In genomic region chr15:69660114-69660513, GRCh38 we compare ENCODE assay signal across 17 cellular contexts.
DNase-seq lines count a peak whose midpoint lies in the region; ATAC-seq and TF ChIP-seq lines count a peak whose summit lies in the region.
"Had no signal": no experiment of that assay in that cellular context is flagged by ENCODE, and none has a peak within 500 bp of the region (broad histone marks: within the 10 kb centered on the region; RNA-seq: fewer than 3 reads in every experiment).

No MANE protein-coding gene starts in this region.

- no peak overlapping the region for H3K23ac ChIP-seq in neuronal stem cell (ENCODE audit: low read depth, low read length, poor library complexity)

- no peak overlapping the region for H3K27ac ChIP-seq in neuronal stem cell (replicated peaks; ENCODE audit: low read length)
- H3K27ac ChIP-seq in heart right ventricle, result no peak overlapping the region
- H3K27ac ChIP-seq: C4-2B had no signal

- H2BK15ac ChIP-seq in neuronal stem cell (ENCODE audit: low read length), result no peak overlapping the region

- H2BK12ac ChIP-seq in neuronal stem cell (ENCODE audit: low read length), result no peak overlapping the region

- H4K8ac ChIP-seq in neuronal stem cell (ENCODE audit: low read depth, low read length), result no peak overlapping the region

- H2AFZ ChIP-seq in neuronal stem cell (ENCODE audit: low read length), result no peak overlapping the region

- H3K27me3 ChIP-seq in neuronal stem cell (ENCODE audit: control insufficient read depth in 3 of 3, insufficient read depth in 3 of 3, low read depth in 1 of 3, low read length in 3 of 3) (peaks cover 0 to 11% (median 0%) of the 10 kb centered on the region in 3 experiments), heart right ventricle (peaks cover 0 to 57% (median 42%) of the 10 kb centered on the region in 7 donors)

- H3K4me3 ChIP-seq in neuronal stem cell (ENCODE audit: low read length in 2 of 2) (no peak overlapping the region), heart right ventricle (no peak overlapping the region)
- H3K4me3 ChIP-seq: K562 had no signal

- no peak overlapping the region for H3K14ac ChIP-seq in neuronal stem cell (ENCODE audit: low read length)

- no peaks in the 10 kb centered on the region for H3K36me3 ChIP-seq in neuronal stem cell (replicated peaks in 1 of 2; ENCODE audit: control insufficient read depth in 2 of 2, insufficient read depth in 2 of 2, low read length in 2 of 2)
- no peaks in the 10 kb centered on the region for H3K36me3 ChIP-seq in heart right ventricle

- H3K4me1 ChIP-seq in neuronal stem cell (ENCODE audit: control insufficient read depth in 2 of 2, insufficient read depth in 1 of 2, low read depth in 1 of 2, low read length in 2 of 2) (no peaks in the 10 kb centered on the region), heart right ventricle (peaks cover 0 to 7% (median 0%) of the 10 kb centered on the region in 9 donors)
- H3K4me1 ChIP-seq: Caco-2 had no signal

- no peak overlapping the region for H2AK5ac ChIP-seq in neuronal stem cell (ENCODE audit: low read depth, low read length)

- H3K4ac ChIP-seq in neuronal stem cell (ENCODE audit: low read length), result no peak overlapping the region

- H4K91ac ChIP-seq in neuronal stem cell (ENCODE audit: low read depth, low read length, poor library complexity), result no peak overlapping the region

- no CpG with 5 or more reads among the region's 2 CpGs for WGBS in neuronal stem cell (ENCODE audit: extremely low coverage in 2 of 2, insufficient read length in 2 of 2, insufficient replicate concordance in 1 of 2), 2 donors
- 83 to 99% methylated on average over 2 of the region's 2 CpGs for WGBS in heart right ventricle, 2 donors

- TF ChIP-seq CTCF in GM10248 (IDR thresholded peaks at IDR 0.05; ENCODE audit: control extremely low read depth, extremely low read depth, low read depth, missing control alignments) (no peak), heart right ventricle (IDR thresholded peaks at IDR 0.05) (no peak)

- CTCF ChIA-PET in GM10248 (lab: Yijun Ruan, JAX), result no interaction called here

- no peak for ATAC-seq in GM19023 (IDR thresholded peaks at IDR 0.05; ENCODE audit: unreplicated experiment)
- ATAC-seq in HG03457 (IDR thresholded peaks at IDR 0.05; ENCODE audit: unreplicated experiment), result no peak
- no peak for ATAC-seq in heart right ventricle
- ATAC-seq: K562 had no signal

- no peaks in the 10 kb centered on the region for H3K9me3 ChIP-seq in neuronal stem cell (replicated peaks in 1 of 2; ENCODE audit: control insufficient read depth in 2 of 2, insufficient read depth in 1 of 2, low read depth in 1 of 2, low read length in 2 of 2)
- H3K9me3 ChIP-seq in heart right ventricle, result no peaks in the 10 kb centered on the region
- H3K9me3 ChIP-seq: Caco-2 had no signal

- H3K4me2 ChIP-seq in neuronal stem cell (ENCODE audit: insufficient read depth, low read length, poor library complexity, severe bottlenecking), result no peak overlapping the region

- DNase-seq in GM10248 (ENCODE audit: extremely low spot score), result peak; percentile 3
- peak; percentile 45 for DNase-seq in M059J (ENCODE audit: low read depth)
- DNase-seq in neuronal stem cell (ENCODE audit: low spot score), result no peak
- DNase-seq in stimulated activated CD8-positive, alpha-beta memory T cell treated with anti-CD3 and anti-CD28 coated beads, Interleukin-4, amount 100 ng/mL, for 48 hours, result peak; percentile 13
- no peak for DNase-seq in heart right ventricle
- DNase-seq in mucosa of gallbladder (ENCODE audit: low spot score), result no peak
- DNase-seq: ACHN; AML-193; Caco-2; CD4-positive, alpha-beta T cell; GDM1; H9; IMR-90 had no signal

- no peak overlapping the region for H3K9ac ChIP-seq in neuronal stem cell (ENCODE audit: low read depth, low read length, poor library complexity)

- intact Hi-C loops in heart right ventricle (cut with DNase I), result no loop called here

- H3K18ac ChIP-seq in neuronal stem cell (ENCODE audit: low read length), result no peak overlapping the region

- no peaks in the 10 kb centered on the region for H3K79me1 ChIP-seq in neuronal stem cell (ENCODE audit: low read depth, low read length)

- POLR2A ChIA-PET in GM10248 (lab: Yijun Ruan, JAX), result no interaction called here

- no peak overlapping the region for H2BK5ac ChIP-seq in neuronal stem cell (ENCODE audit: low read length)

- peak overlapping the region; percentile 41 for H2BK120ac ChIP-seq in neuronal stem cell (ENCODE audit: low read depth, low read length)

Comparison
In these comparisons a context has a peak if more than half of its experiments do, and no peak if none do; other contexts are left out.
1. DNase-seq: peak in GM10248 (single experiment), M059J (single experiment) and stimulated activated CD8-positive, alpha-beta memory T cell treated with anti-CD3 and anti-CD28 coated beads, Interleukin-4, amount 100 ng/mL, for 48 hours (single experiment); none in neuronal stem cell (single experiment), heart right ventricle (0 of 2) and mucosa of gallbladder (single experiment).